In genomic region chr11:18393581-18394299, GRCh38 we compare ENCODE assay signal across 9 cellular contexts. TPM values are rescaled to one million over a fixed set of nuclear protein-coding genes. Genes with fewer than 3 reads are reported as not detected.
DNase-seq lines count a peak whose midpoint lies in the region; ATAC-seq, FAIRE-seq and TF ChIP-seq lines count a peak whose summit lies in the region.
"Had no signal": no experiment of that assay in that cellular context is flagged by ENCODE, and none has a peak within 500 bp of the region (broad histone marks: within the 10 kb centered on the region; RNA-seq: fewer than 3 reads in every experiment).

No MANE protein-coding gene starts in this region.

- H3K9me3 Mint-ChIP-seq in Calu3 (ENCODE audit: low read depth, unreplicated experiment) = no peaks in the 10 kb centered on the region

- peak overlapping the region; percentile 95 for H3K9ac ChIP-seq in adipocyte (ENCODE audit: low read length)
- peak overlapping the region; percentile 97 for H3K9ac ChIP-seq in HepG2 (ENCODE audit: insufficient read depth, low read depth, low read length)
- peak overlapping the region; percentile 57 to 100 (median 80) for H3K9ac ChIP-seq in subcutaneous abdominal adipose tissue (ENCODE audit: low read length in 5 of 5)

- peaks cover 44% of the 10 kb centered on the region for H3K79me2 ChIP-seq in HepG2 (ENCODE audit: insufficient read depth, low read length)

- peak; percentile 0 for ATAC-seq in HG03520 (IDR thresholded peaks at IDR 0.05; ENCODE audit: unreplicated experiment)
- peak; percentile 44 for ATAC-seq in HepG2
- ATAC-seq in GM18498 (IDR thresholded peaks at IDR 0.05; ENCODE audit: unreplicated experiment) = no peak

- TF ChIP-seq EP300 in HepG2 (IDR thresholded peaks at IDR 0.05; ENCODE audit: low read depth in 2 of 2, low read length in 2 of 2) = no peak
- TF ChIP-seq EP300 in HepG2 (CRISPR knock-in tag; IDR thresholded peaks at IDR 0.05; ENCODE audit: borderline replicate concordance) = no peak

- BruUV-seq in Calu3 (replicated peaks; lab: Mats Ljungman, UMichigan) = TSS peak; percentile 92
- TSS peak; percentile 91 for BruUV-seq in HepG2 (replicated peaks; lab: Mats Ljungman, UMichigan)

- 69% methylated on average over 22 of the region's 22 CpGs for WGBS in HepG2 (ENCODE audit: low lambda C conversion rate)

- no peak for TF ChIP-seq CTCF in Calu3 (IDR thresholded peaks at IDR 0.05; ENCODE audit: unreplicated experiment)
- no peak for TF ChIP-seq CTCF in HepG2 (CRISPR knock-in tag; IDR thresholded peaks at IDR 0.05)

- DNase-seq in Calu3 (no peak), adipocyte (ENCODE audit: low read depth) (no peak), HepG2 (ENCODE audit: low spot score) (no peak), NCI-H1694 treated with DMSO at 0.1 percent for 48 hours (lab: John Stamatoyannopoulos, UW) (no peak), ACHN (no peak)

- H3K4me1 Mint-ChIP-seq in Calu3 (ENCODE audit: low read depth, unreplicated experiment) = peaks cover 2% of the 10 kb centered on the region

- in situ Hi-C loops in HepG2 (cut with HindIII; ENCODE audit: extremely low pct_ligation_motif_present, low pct_unique_long_range_greater_than_20kb) (no loop called here), ACHN (cut with HindIII; ENCODE audit: low pct_ligation_motif_present, low pct_unique_long_range_greater_than_20kb, low sequenced_read_pairs) (no loop called here)

- CTCF ChIA-PET in Calu3 (lab: Charles Lee) (interaction anchor here (1.2 to 4.4 kb wide), 2 partner anchors 10 to 278 kb away, joined by 3 to 41 read pairs; no protein-coding TSS in a partner anchor), HepG2 (lab: Yijun Ruan, JAX; ENCODE audit: low intra/inter-chr PET ratio, low total read pairs) (no interaction called here)

- intact Hi-C loops in Calu3 (cut with micrococcal nuclease; ENCODE audit: unreplicated experiment) = loop anchor here (1.0 to 10.0 kb wide), 2 partner anchors 9 to 131 kb away; partner anchors contain the start of gene TSG101
- intact Hi-C loops in HepG2 (cut with micrococcal nuclease; ENCODE audit: unreplicated experiment) = loop anchor here (10.0 kb wide), 1 partner anchor 131 kb away; the partner anchor contains the start of gene TSG101

- H3K36me3 ChIP-seq in adipocyte (ENCODE audit: control insufficient read depth, insufficient read depth, low read length, severe bottlenecking) (peaks cover 26% of the 10 kb centered on the region), HepG2 (replicated peaks in 1 of 2; ENCODE audit: control insufficient read depth in 1 of 2, insufficient read depth in 2 of 2, low read length in 2 of 2) (peaks cover 4 to 23% of the 10 kb centered on the region in 2 experiments; a peak in 3 of 5 replicates), subcutaneous abdominal adipose tissue (ENCODE audit: control insufficient read depth in 5 of 5, insufficient read depth in 5 of 5, low read length in 5 of 5) (peaks cover 10 to 22% (median 17%) of the 10 kb centered on the region in 5 donors)

- H3K27me3 ChIP-seq in adipocyte (replicated peaks; ENCODE audit: control insufficient read depth, insufficient read depth, low read length) (no peaks in the 10 kb centered on the region), HepG2 (ENCODE audit: control insufficient read depth in 1 of 2, insufficient read depth in 2 of 2, low read length in 2 of 2) (no peaks in the 10 kb centered on the region; a peak in 1 of 5 replicates), subcutaneous abdominal adipose tissue (ENCODE audit: control insufficient read depth in 5 of 5, insufficient read depth in 4 of 5, low read length in 5 of 5) (no peaks in the 10 kb centered on the region)

- no peak for TF ChIP-seq RAD21 in HepG2 (CRISPR knock-in tag; IDR thresholded peaks at IDR 0.05)

- peak overlapping the region; percentile 45 for H2AFZ ChIP-seq in HepG2 (ENCODE audit: low read length)

- H3K9me3 ChIP-seq in adipocyte (ENCODE audit: control insufficient read depth, low read length) = no peaks in the 10 kb centered on the region
- H3K9me3 ChIP-seq in HepG2 (ENCODE audit: low read length) = no peaks in the 10 kb centered on the region
- H3K9me3 ChIP-seq in subcutaneous abdominal adipose tissue (ENCODE audit: control insufficient read depth in 5 of 5, low read length in 5 of 5) = no peaks in the 10 kb centered on the region

- FAIRE-seq in HepG2 (lab: Jason Lieb, UNC) = peak; percentile 53

- no peak for TF ChIP-seq POLR2A in HepG2 (IDR thresholded peaks at IDR 0.05; ENCODE audit: insufficient read depth in 1 of 2, low read depth in 2 of 2, low read length in 2 of 2)

- H4K20me1 ChIP-seq in HepG2 (ENCODE audit: insufficient read depth, low read length) = peaks cover 38% of the 10 kb centered on the region

- POLR2A ChIA-PET in HepG2 (lab: Yijun Ruan, JAX) = interaction anchor here (0.6 to 5.9 kb wide), 20 partner anchors 9 to 240 kb away, joined by 3 to 298 read pairs (median 4); partner anchors contain the start of genes GTF2H1, HPS5, SPTY2D1 and TSG101

- H3K27me3 Mint-ChIP-seq in Calu3 (ENCODE audit: unreplicated experiment) = no peaks in the 10 kb centered on the region

- H3K36me3 Mint-ChIP-seq in Calu3 (ENCODE audit: insufficient read depth, unreplicated experiment) = peaks cover 52% of the 10 kb centered on the region

- H3K4me3 ChIP-seq in adipocyte (ENCODE audit: low read length) = peak overlapping the region; percentile 96
- peak overlapping the region in 1 of 3 experiments; percentile 45; a peak in 2 of 6 replicates for H3K4me3 ChIP-seq in HepG2 (replicated peaks in 1 of 3; ENCODE audit: insufficient read depth in 1 of 3, low read depth in 2 of 3, low read length in 3 of 3)
- H3K4me3 ChIP-seq in subcutaneous abdominal adipose tissue (ENCODE audit: low read depth in 1 of 5, low read length in 5 of 5) = peak overlapping the region; percentile 59 to 100 (median 99)

- H3K4me3 Mint-ChIP-seq in Calu3 (ENCODE audit: low read depth, unreplicated experiment) = peak overlapping the region; percentile 98

- peaks cover 43% of the 10 kb centered on the region for H3K4me1 ChIP-seq in adipocyte (ENCODE audit: control insufficient read depth, insufficient read depth, low read length)
- peaks cover 56% of the 10 kb centered on the region for H3K4me1 ChIP-seq in HepG2 (ENCODE audit: insufficient read depth, low read length)
- peaks cover 0 to 33% (median 22%) of the 10 kb centered on the region in 5 donors for H3K4me1 ChIP-seq in subcutaneous abdominal adipose tissue (ENCODE audit: control insufficient read depth in 5 of 5, insufficient read depth in 5 of 5, low read length in 5 of 5)

- H3K27ac Mint-ChIP-seq in Calu3 (ENCODE audit: unreplicated experiment) = peak overlapping the region; percentile 98

- peak overlapping the region; percentile 83 for H3K27ac ChIP-seq in HepG2 (ENCODE audit: extremely low read length, insufficient read depth, low read length)
- H3K27ac ChIP-seq in subcutaneous abdominal adipose tissue (ENCODE audit: low read depth, low read length) = peak overlapping the region; percentile 98

- H3K4me2 ChIP-seq in HepG2 (ENCODE audit: low read depth, low read length) = peak overlapping the region; percentile 96

TF ChIP-seq in HepG2, 621 proteins besides CTCF, POLR2A, EP300 and RAD21 (continues in another document):
- TF ChIP-seq ZKSCAN1 (IDR thresholded peaks at IDR 0.05; ENCODE audit: low read length) = peak; percentile 64

RNA-seq across cellular contexts. Expression of gene LDHA, which starts 0.6 kb away (rescaled TPM):
- total RNA-seq in Calu3 (2022) (635 and 721 TPM in 2 replicates), HepG2 (2016; rRNA removed; fragmentation: Illumina TruSeq; extraction: Trizol) (805 and 1,257 TPM in 2 replicates)
- 144 and 147 TPM in 2 replicates for total RNA-seq in HepG2 (2016; cell fraction: cytosol; rRNA removed; fragmentation: Illumina TruSeq; extraction: Trizol; ENCODE audit: low read depth)
- 804 and 1,250 TPM in 2 replicates for total RNA-seq in HepG2 (2016; cell fraction: insoluble cytoplasmic fraction; rRNA removed; fragmentation: Illumina TruSeq; extraction: Trizol)
- total RNA-seq in HepG2 (2016; cell fraction: membrane; rRNA removed; fragmentation: Illumina TruSeq; extraction: Trizol) = 335 and 350 TPM in 2 replicates
- total RNA-seq in HepG2 (2016; cell fraction: nucleus; rRNA removed; fragmentation: Illumina TruSeq; extraction: Trizol) = 485 and 499 TPM in 2 replicates
- polyA plus RNA-seq in HepG2 (2011; rRNA removed) = 1,112 and 1,547 TPM in 2 replicates
- 1,051 and 1,568 TPM in 2 replicates for polyA plus RNA-seq in HepG2 (2011; cell fraction: cytosol; rRNA removed)
- polyA plus RNA-seq in HepG2 (2011; cell fraction: nucleus; rRNA removed) = 242 and 434 TPM in 2 replicates
- polyA plus RNA-seq in HepG2 (2012) = 2,051 and 2,699 TPM in 2 replicates
- 290 and 338 TPM in 2 replicates for polyA plus RNA-seq in HepG2 (2016; cell fraction: cytosol; fragmentation: Illumina TruSeq; extraction: Trizol; ENCODE audit: low read depth)
- polyA plus RNA-seq in HepG2 (2016; cell fraction: insoluble cytoplasmic fraction; fragmentation: Illumina TruSeq; extraction: Trizol; ENCODE audit: low read depth) = 2,117 and 2,212 TPM in 2 replicates
- 355 and 398 TPM in 2 replicates for polyA plus RNA-seq in HepG2 (2016; cell fraction: membrane; fragmentation: Illumina TruSeq; extraction: Trizol; ENCODE audit: low read depth)
- polyA plus RNA-seq in HepG2 (2016; cell fraction: nucleus; fragmentation: Illumina TruSeq; extraction: Trizol; ENCODE audit: insufficient read depth, low read depth) = 763 and 807 TPM in 2 replicates
- polyA minus RNA-seq in HepG2 (2011; rRNA and poly(A)+ RNA removed; ENCODE audit: low replicate concordance) = 970 and 1,123 TPM in 2 replicates
- 1,287 and 1,326 TPM in 2 replicates for polyA minus RNA-seq in HepG2 (2011; cell fraction: cytosol; rRNA and poly(A)+ RNA removed)
- 313 and 485 TPM in 2 replicates for polyA minus RNA-seq in HepG2 (2011; cell fraction: nucleus; rRNA and poly(A)+ RNA removed)

RNA-seq across cellular contexts. Expression of gene LDHC, which starts 18.4 kb away (rescaled TPM):
- total RNA-seq in Calu3 (2022) = not detected in 2 replicates
- not detected in 2 replicates for total RNA-seq in HepG2 (2016; rRNA removed; fragmentation: Illumina TruSeq; extraction: Trizol)
- total RNA-seq in HepG2 (2016; cell fraction: cytosol; rRNA removed; fragmentation: Illumina TruSeq; extraction: Trizol; ENCODE audit: low read depth) = not detected in 2 replicates
- total RNA-seq in HepG2 (2016; cell fraction: insoluble cytoplasmic fraction; rRNA removed; fragmentation: Illumina TruSeq; extraction: Trizol) = not detected in 2 replicates
- not detected in 2 replicates for total RNA-seq in HepG2 (2016; cell fraction: membrane; rRNA removed; fragmentation: Illumina TruSeq; extraction: Trizol)
- total RNA-seq in HepG2 (2016; cell fraction: nucleus; rRNA removed; fragmentation: Illumina TruSeq; extraction: Trizol) = not detected in 2 replicates
- polyA plus RNA-seq in HepG2 (2011; rRNA removed) = not detected in 2 replicates
- not detected in 2 replicates for polyA plus RNA-seq in HepG2 (2011; cell fraction: cytosol; rRNA removed)
- polyA plus RNA-seq in HepG2 (2011; cell fraction: nucleus; rRNA removed) = not detected in 2 replicates
- polyA plus RNA-seq in HepG2 (2012) = not detected in 2 replicates
- polyA plus RNA-seq in HepG2 (2016; cell fraction: cytosol; fragmentation: Illumina TruSeq; extraction: Trizol; ENCODE audit: low read depth) = not detected in 2 replicates
- not detected in 2 replicates for polyA plus RNA-seq in HepG2 (2016; cell fraction: insoluble cytoplasmic fraction; fragmentation: Illumina TruSeq; extraction: Trizol; ENCODE audit: low read depth)
- not detected in 2 replicates for polyA plus RNA-seq in HepG2 (2016; cell fraction: membrane; fragmentation: Illumina TruSeq; extraction: Trizol; ENCODE audit: low read depth)
- polyA plus RNA-seq in HepG2 (2016; cell fraction: nucleus; fragmentation: Illumina TruSeq; extraction: Trizol; ENCODE audit: insufficient read depth, low read depth) = not detected in 2 replicates
- polyA minus RNA-seq in HepG2 (2011; rRNA and poly(A)+ RNA removed; ENCODE audit: low replicate concordance) = not detected in 2 replicates
- not detected in 2 replicates for polyA minus RNA-seq in HepG2 (2011; cell fraction: cytosol; rRNA and poly(A)+ RNA removed)
- not detected in 2 replicates for polyA minus RNA-seq in HepG2 (2011; cell fraction: nucleus; rRNA and poly(A)+ RNA removed)
- total RNA-seq: LHCN-M2 had no signal
